ENCODE assay signal across 12 cellular contexts in genomic region chr20:41178495-41178894, GRCh38. TPM values are rescaled to one million over a fixed set of nuclear protein-coding genes. Genes with fewer than 3 reads are reported as not detected.
DNase-seq lines count a peak whose midpoint lies in the region; ATAC-seq and TF ChIP-seq lines count a peak whose summit lies in the region.
"Had no signal": no experiment of that assay in that cellular context is flagged by ENCODE, and none has a peak within 500 bp of the region (broad histone marks: within the 10 kb centered on the region; RNA-seq: fewer than 3 reads in every experiment).

No MANE protein-coding gene starts in this region.

- peaks cover 11% of the 10 kb centered on the region for H3K4me1 Mint-ChIP-seq in central memory CD8-positive, alpha-beta T cell
- H3K4me1 Mint-ChIP-seq in nephron: peaks cover 13% of the 10 kb centered on the region

- H3K9me3 ChIP-seq in upper lobe of left lung: no peaks in the 10 kb centered on the region
- H3K9me3 ChIP-seq: BLaER1 had no signal

- peaks cover 4 to 43% (median 30%) of the 10 kb centered on the region in 4 donors for H3K36me3 ChIP-seq in upper lobe of left lung

- H3K27me3 Mint-ChIP-seq in central memory CD8-positive, alpha-beta T cell: no peaks in the 10 kb centered on the region
- no peaks in the 10 kb centered on the region for H3K27me3 Mint-ChIP-seq in nephron (ENCODE audit: low read depth)

- peak; percentile 11 for DNase-seq in left ventricle myocardium superior
- DNase-seq in left cardiac atrium: no peak
- no peak for DNase-seq in central memory CD8-positive, alpha-beta T cell (ENCODE audit: low spot score in 2 of 2)
- DNase-seq in upper lobe of left lung: peak in 1 of 2 donors; percentile 4
- no peak for DNase-seq in GM20000 (ENCODE audit: low spot score)
- DNase-seq: NCI-H1694 treated with DMSO at 0.1 percent for 48 hours; stimulated activated CD4-positive, alpha-beta T cell treated with anti-CD3 and anti-CD28 coated beads, Interleukin-4, amount 100 ng/mL, for 24 hours had no signal

- no peak for TF ChIP-seq CTCF in nephron (IDR thresholded peaks at IDR 0.05; ENCODE audit: unreplicated experiment in 3 of 3)
- no peak for TF ChIP-seq CTCF in upper lobe of left lung (IDR thresholded peaks at IDR 0.05)
- TF ChIP-seq CTCF in GM20000 (IDR thresholded peaks at IDR 0.05; ENCODE audit: extremely low read depth, missing control alignments): no peak

- peak overlapping the region; percentile 69 for H3K27ac Mint-ChIP-seq in central memory CD8-positive, alpha-beta T cell (ENCODE audit: low read depth)
- peak overlapping the region in 2 of 3 experiments; percentile 34 to 64 for H3K27ac Mint-ChIP-seq in nephron
- H3K27ac Mint-ChIP-seq: T-helper 2 cell treated with Interferon-gamma antibody and Interleukin-4, amounts not matched to agents 5 μg/mL and 100 μg/mL, for 36 hours had no signal

- no peak for TF ChIP-seq POLR2A in upper lobe of left lung (IDR thresholded peaks at IDR 0.05)

- 79 to 87% methylated on average over 6 of the region's 6 CpGs for WGBS in upper lobe of left lung, 2 donors

- no peak for TF ChIP-seq EP300 in upper lobe of left lung (IDR thresholded peaks at IDR 0.05)

- H3K4me1 ChIP-seq in upper lobe of left lung: peaks cover 2 to 20% (median 16%) of the 10 kb centered on the region in 4 donors
- H3K4me1 ChIP-seq: BLaER1 had no signal

- H3K36me3 Mint-ChIP-seq in central memory CD8-positive, alpha-beta T cell (ENCODE audit: insufficient read depth): peaks cover 10% of the 10 kb centered on the region
- H3K36me3 Mint-ChIP-seq in nephron (ENCODE audit: low read depth): peaks cover 55% of the 10 kb centered on the region

- ATAC-seq in left ventricle myocardium superior (no peak), left cardiac atrium (no peak), upper lobe of left lung (ENCODE audit: low FRiP score in 2 of 2) (no peak), HG02938 (IDR thresholded peaks at IDR 0.05; ENCODE audit: unreplicated experiment) (no peak), HG03045 (IDR thresholded peaks at IDR 0.05; ENCODE audit: unreplicated experiment) (no peak)
- ATAC-seq in central memory CD8-positive, alpha-beta T cell (replicated peaks; ENCODE audit: extremely low read depth, poor library complexity, severe bottlenecking): no peak

- intact Hi-C loops in left ventricle myocardium superior (cut with micrococcal nuclease) (loop anchor here (5.0 to 10.0 kb wide), 2 partner anchors 54 to 236 kb away; no protein-coding TSS in a partner anchor), left cardiac atrium (cut with DNase I) (loop anchor here in 1 of 2 donors (10.0 kb wide), 1 partner anchor 236 kb away; no protein-coding TSS in a partner anchor)

- H3K4me3 Mint-ChIP-seq in central memory CD8-positive, alpha-beta T cell: no peak overlapping the region
- H3K4me3 Mint-ChIP-seq in nephron: no peak overlapping the region
- H3K4me3 Mint-ChIP-seq: T-helper 2 cell treated with Interferon-gamma antibody and Interleukin-4, amounts not matched to agents 5 μg/mL and 100 μg/mL, for 36 hours had no signal

- peak overlapping the region; percentile 23 to 78 (median 58) for H3K27ac ChIP-seq in upper lobe of left lung
- H3K27ac ChIP-seq: BLaER1 had no signal

- H3K4me3 ChIP-seq in upper lobe of left lung: no peak overlapping the region
- H3K4me3 ChIP-seq: BLaER1 had no signal

- no peaks in the 10 kb centered on the region for H3K27me3 ChIP-seq in upper lobe of left lung
- H3K27me3 ChIP-seq: BLaER1 had no signal

- no peaks in the 10 kb centered on the region for H3K9me3 Mint-ChIP-seq in central memory CD8-positive, alpha-beta T cell
- no peaks in the 10 kb centered on the region for H3K9me3 Mint-ChIP-seq in nephron
- H3K9me3 Mint-ChIP-seq: T-helper 2 cell treated with Interferon-gamma antibody and Interleukin-4, amounts not matched to agents 5 μg/mL and 100 μg/mL, for 36 hours had no signal

RNA-seq across cellular contexts. Expression of gene PLCG1, which starts 41.2 kb away (rescaled TPM):
- 56.5 TPM for total RNA-seq in left ventricle myocardium superior
- 10 to 100 TPM; 40.0 to 64.8 TPM for total RNA-seq in left cardiac atrium
- total RNA-seq in upper lobe of left lung: 100 to 1,000 TPM in 3 of 6 donors, 10 to 100 TPM in 3; 69.8 to 383 (median 99.5) TPM
